Comparison of ENCODE assay signal across 8 cellular contexts in genomic region chr19:43524922-43525835, GRCh38. TPM values are rescaled to one million over a fixed set of nuclear protein-coding genes. Genes with fewer than 3 reads are reported as not detected.
A peak's percentile ranks its signal among the peaks of the same experiment; 100 is the strongest.
DNase-seq lines count a peak whose midpoint lies in the region; TF ChIP-seq lines count a peak whose summit lies in the region.

No MANE protein-coding gene starts in this region.

- no peaks in the 10 kb centered on the region for H3K9me3 ChIP-seq in vagina

- no peaks in the 10 kb centered on the region for H3K9me3 Mint-ChIP-seq in activated T-cell treated with anti-CD3 and anti-CD28 coated beads, Interleukin-2, amount 50 U/mL, for 24 hours
- no peaks in the 10 kb centered on the region for H3K9me3 Mint-ChIP-seq in nephron progenitor cell

- H3K36me3 ChIP-seq in vagina, result peaks cover 0 to 5% of the 10 kb centered on the region in 2 donors

- TF ChIP-seq CTCF in GM10266 (IDR thresholded peaks at IDR 0.05; ENCODE audit: control insufficient read depth, insufficient read depth, low read depth, missing control alignments) (no peak), fibroblast of villous mesenchyme (IDR thresholded peaks at IDR 0.05; ENCODE audit: insufficient read depth, low read depth, low read length) (no peak), nephron progenitor cell (IDR thresholded peaks at IDR 0.05) (no peak), vagina (IDR thresholded peaks at IDR 0.05) (no peak)

- no peaks in the 10 kb centered on the region for H3K27me3 ChIP-seq in vagina

- H3K4me1 ChIP-seq in vagina, result peaks cover 46% of the 10 kb centered on the region

- peak; percentile 68 for DNase-seq in GM10266 (ENCODE audit: extremely low spot score)
- peak; percentile 56 for DNase-seq in KG1 (lab: John Stamatoyannopoulos, UW)
- peak; percentile 70 for DNase-seq in activated T-cell treated with anti-CD3 and anti-CD28 coated beads, Interleukin-2, amount 50 U/mL, for 24 hours
- DNase-seq in fibroblast of villous mesenchyme (ENCODE audit: low read depth), result peak; percentile 80
- peak; percentile 36 for DNase-seq in nephron progenitor cell
- peak in 1 of 2 donors; percentile 91 for DNase-seq in vagina (ENCODE audit: extremely low spot score in 2 of 2)
- DNase-seq in NCI-H1930 (lab: John Stamatoyannopoulos, UW), result no peak
- no peak for DNase-seq in NCI-H748 treated with DMSO at 0.1 percent for 48 hours (lab: John Stamatoyannopoulos, UW)

- H3K27ac ChIP-seq in vagina, result peak overlapping the region; percentile 84

- H3K4me3 Mint-ChIP-seq in activated T-cell treated with anti-CD3 and anti-CD28 coated beads, Interleukin-2, amount 50 U/mL, for 24 hours, result peak overlapping the region; percentile 93
- peak overlapping the region; percentile 91 for H3K4me3 Mint-ChIP-seq in nephron progenitor cell

- H3K27me3 Mint-ChIP-seq in activated T-cell treated with anti-CD3 and anti-CD28 coated beads, Interleukin-2, amount 50 U/mL, for 24 hours, result no peaks in the 10 kb centered on the region
- H3K27me3 Mint-ChIP-seq in nephron progenitor cell (ENCODE audit: low read depth, poor library complexity), result peaks cover 6% of the 10 kb centered on the region

- H3K27ac Mint-ChIP-seq in activated T-cell treated with anti-CD3 and anti-CD28 coated beads, Interleukin-2, amount 50 U/mL, for 24 hours, result peak overlapping the region; percentile 98
- H3K27ac Mint-ChIP-seq in nephron progenitor cell, result peak overlapping the region; percentile 0

- peaks cover 41% of the 10 kb centered on the region for H3K36me3 Mint-ChIP-seq in activated T-cell treated with anti-CD3 and anti-CD28 coated beads, Interleukin-2, amount 50 U/mL, for 24 hours (ENCODE audit: low read depth)
- no peaks in the 10 kb centered on the region for H3K36me3 Mint-ChIP-seq in nephron progenitor cell (ENCODE audit: low read depth)

- intact Hi-C loops in vagina (cut with DNase I), result no loop called here

- TF ChIP-seq POLR2A in vagina (IDR thresholded peaks at IDR 0.05), result no peak

- H3K4me3 ChIP-seq in fibroblast of villous mesenchyme (ENCODE audit: low read depth, low read length) (peak overlapping the region; percentile 90), vagina (peak overlapping the region; percentile 68 to 77)

- peaks cover 39% of the 10 kb centered on the region for H3K4me1 Mint-ChIP-seq in activated T-cell treated with anti-CD3 and anti-CD28 coated beads, Interleukin-2, amount 50 U/mL, for 24 hours (ENCODE audit: low read depth)
- H3K4me1 Mint-ChIP-seq in nephron progenitor cell, result peaks cover 37% of the 10 kb centered on the region

RNA-seq across cellular contexts. Expression of gene ETHE1, which starts 1.8 kb away (rescaled TPM):
- total RNA-seq in fibroblast of villous mesenchyme, result 113 and 121 TPM in 2 replicates
- total RNA-seq in vagina, result 74.4 TPM

RNA-seq across cellular contexts. Expression of gene ZNF575, which starts 7.8 kb away (rescaled TPM):
- total RNA-seq in fibroblast of villous mesenchyme (under 0.01 and 0.64 TPM in 2 replicates), vagina (2.9 TPM)

RNA-seq across cellular contexts. Expression of gene PHLDB3, which starts 20.6 kb away (rescaled TPM):
- total RNA-seq in fibroblast of villous mesenchyme, result 8.7 and 13.4 TPM in 2 replicates
- 24.3 TPM for total RNA-seq in vagina

RNA-seq across cellular contexts. Expression of gene XRCC1, which starts 50.1 kb away (rescaled TPM):
- total RNA-seq in fibroblast of villous mesenchyme (22.9 and 28.9 TPM in 2 replicates), vagina (20.9 TPM)

RNA-seq across cellular contexts. Expression of gene PINLYP, which starts 50.4 kb away (rescaled TPM):
- total RNA-seq in fibroblast of villous mesenchyme (3.5 TPM in 2 replicates), vagina (8.8 TPM)

Comparison
In these comparisons a context has a peak if more than half of its experiments do, and no peak if none do; other contexts are left out.
1. DNase-seq: peak in GM10266 (single experiment), KG1 (single experiment), activated T-cell treated with anti-CD3 and anti-CD28 coated beads, Interleukin-2, amount 50 U/mL, for 24 hours (single experiment), fibroblast of villous mesenchyme (single experiment) and nephron progenitor cell (single experiment); none in NCI-H1930 (0 of 2) and NCI-H748 treated with DMSO at 0.1 percent for 48 hours (single experiment).